1 cellular context compared by ENCODE assay signal in genomic region chr16:57479043-57479421, GRCh38.
TF ChIP-seq lines count a peak whose summit lies in the region.

No MANE protein-coding gene starts in this region.

TF ChIP-seq in endothelial cell of umbilical vein, 7 proteins besides CTCF, POLR2A, EP300 and RAD21:
- TF ChIP-seq JUN (IDR thresholded peaks at IDR 0.05; ENCODE audit: borderline replicate concordance, insufficient read depth, insufficient read length, low read depth) = no peak
- no peak for TF ChIP-seq MYC (IDR thresholded peaks at IDR 0.05; ENCODE audit: low read depth, low read length)
- no peak for TF ChIP-seq EZH2 (IDR thresholded peaks at IDR 0.05; ENCODE audit: borderline replicate concordance, low read depth, low read length, severe bottlenecking)
- TF ChIP-seq POLR2AphosphoS5 (IDR thresholded peaks at IDR 0.05; ENCODE audit: insufficient read depth, low read depth, low read length) = no peak
- no peak for TF ChIP-seq MAX (IDR thresholded peaks at IDR 0.05; ENCODE audit: insufficient read depth, insufficient read length)
- TF ChIP-seq FOS (IDR thresholded peaks at IDR 0.05; ENCODE audit: borderline replicate concordance, insufficient read depth, low read length) = no peak
- no peak for TF ChIP-seq GATA2 (IDR thresholded peaks at IDR 0.05; ENCODE audit: insufficient read depth, insufficient read length, low read depth, low read length)
